ENCODE assay signal across 1 cellular context in the genomic region with DNA sequence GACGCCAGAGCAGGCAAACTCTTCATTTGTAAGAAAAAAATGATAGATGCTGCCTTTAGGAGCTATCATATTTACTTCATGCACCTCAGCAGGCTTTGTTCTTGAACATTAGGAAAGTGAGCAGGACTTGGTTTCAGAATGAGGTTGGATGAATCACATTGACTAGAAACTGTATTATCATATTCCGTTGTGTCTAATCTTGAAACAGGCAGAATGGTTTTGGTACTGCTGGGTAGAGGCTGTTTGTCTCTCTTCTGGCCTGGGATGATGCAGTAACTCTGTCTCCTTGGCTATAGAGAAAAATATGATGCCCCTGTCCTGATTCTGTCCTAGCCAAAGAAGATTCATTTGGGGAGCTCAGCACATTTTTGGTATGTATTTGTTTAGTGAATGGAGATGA.
TF ChIP-seq lines count a peak whose summit lies in the region.

No MANE protein-coding gene starts in this region.

TF ChIP-seq in K562, 482 proteins besides CTCF, POLR2A, EP300 and RAD21 (continued from another document):
- TF ChIP-seq, protein P1, sequence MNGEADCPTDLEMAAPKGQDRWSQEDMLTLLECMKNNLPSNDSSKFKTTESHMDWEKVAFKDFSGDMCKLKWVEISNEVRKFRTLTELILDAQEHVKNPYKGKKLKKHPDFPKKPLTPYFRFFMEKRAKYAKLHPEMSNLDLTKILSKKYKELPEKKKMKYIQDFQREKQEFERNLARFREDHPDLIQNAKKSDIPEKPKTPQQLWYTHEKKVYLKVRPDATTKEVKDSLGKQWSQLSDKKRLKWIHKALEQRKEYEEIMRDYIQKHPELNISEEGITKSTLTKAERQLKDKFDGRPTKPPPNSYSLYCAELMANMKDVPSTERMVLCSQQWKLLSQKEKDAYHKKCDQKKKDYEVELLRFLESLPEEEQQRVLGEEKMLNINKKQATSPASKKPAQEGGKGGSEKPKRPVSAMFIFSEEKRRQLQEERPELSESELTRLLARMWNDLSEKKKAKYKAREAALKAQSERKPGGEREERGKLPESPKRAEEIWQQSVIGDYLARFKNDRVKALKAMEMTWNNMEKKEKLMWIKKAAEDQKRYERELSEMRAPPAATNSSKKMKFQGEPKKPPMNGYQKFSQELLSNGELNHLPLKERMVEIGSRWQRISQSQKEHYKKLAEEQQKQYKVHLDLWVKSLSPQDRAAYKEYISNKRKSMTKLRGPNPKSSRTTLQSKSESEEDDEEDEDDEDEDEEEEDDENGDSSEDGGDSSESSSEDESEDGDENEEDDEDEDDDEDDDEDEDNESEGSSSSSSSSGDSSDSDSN (IDR thresholded peaks at IDR 0.05; ENCODE audit: borderline replicate concordance in 1 of 2, low read depth in 2 of 2, low read length in 2 of 2), result no peak
TF ChIP-seq in K562: peak in this region for 0.
